In the genomic region with DNA sequence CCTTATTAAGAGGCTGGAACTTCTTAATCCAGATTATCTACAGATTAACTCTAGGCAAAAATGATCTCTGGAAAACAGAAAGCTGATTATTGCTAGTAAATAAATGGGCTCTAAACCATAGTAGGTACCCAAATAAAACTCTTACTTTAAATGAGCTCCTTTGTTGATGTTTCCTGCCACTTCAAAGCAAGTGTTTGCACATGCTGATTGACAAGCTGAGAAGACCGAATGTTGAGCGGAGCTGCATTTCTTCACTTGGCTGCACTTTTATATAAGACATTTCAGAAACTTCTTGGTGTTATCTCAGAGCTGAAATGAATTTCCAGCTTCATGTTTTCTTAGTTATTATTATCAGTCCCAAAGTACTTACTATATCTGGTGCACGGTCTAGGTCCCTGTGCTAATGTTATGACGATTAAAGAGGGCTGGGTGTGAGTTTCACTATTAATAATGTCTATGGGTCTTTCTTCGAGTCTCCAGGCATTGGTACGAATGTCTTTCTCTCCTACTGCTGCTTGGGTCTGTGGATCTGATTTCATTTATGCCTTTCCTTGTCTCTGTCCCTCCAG, we compare ENCODE assay signal across 12 cellular contexts. TPM values are rescaled to one million over a fixed set of nuclear protein-coding genes. Genes with fewer than 3 reads are reported as not detected.
DNase-seq lines count a peak whose midpoint lies in the region; ATAC-seq, FAIRE-seq and TF ChIP-seq lines count a peak whose summit lies in the region.
"Had no signal": no experiment of that assay in that cellular context is flagged by ENCODE, and none has a peak within 500 bp of the region (broad histone marks: within the 10 kb centered on the region; RNA-seq: fewer than 3 reads in every experiment).

No MANE protein-coding gene starts in this region.

- H3K27ac ChIP-seq in CD4-positive, CD25-positive, alpha-beta regulatory T cell (ENCODE audit: insufficient read depth, low read length, poor library complexity, severe bottlenecking) = no peak overlapping the region
- H3K27ac ChIP-seq in kidney (ENCODE audit: low read depth in 2 of 2, low read length in 2 of 2) = no peak overlapping the region

- H3K9me3 ChIP-seq in CD4-positive, CD25-positive, alpha-beta regulatory T cell (ENCODE audit: control insufficient read depth in 2 of 2, low read length in 2 of 2) = no peaks in the 10 kb centered on the region
- no peaks in the 10 kb centered on the region for H3K9me3 ChIP-seq in kidney (ENCODE audit: control insufficient read depth in 1 of 2, low read length in 2 of 2)

- no peak overlapping the region for H3K27ac Mint-ChIP-seq in CD4-positive, CD25-positive, alpha-beta regulatory T cell

- no peak overlapping the region for H3K9ac ChIP-seq in kidney (ENCODE audit: low read length in 2 of 2)

- peaks cover 7% of the 10 kb centered on the region for H3K27me3 ChIP-seq in CD4-positive, CD25-positive, alpha-beta regulatory T cell (ENCODE audit: control insufficient read depth, insufficient read depth, low read length)

- H3K9me3 Mint-ChIP-seq in CD4-positive, CD25-positive, alpha-beta regulatory T cell = peaks cover 0 to 4% (median 0%) of the 10 kb centered on the region in 7 donors
- H3K9me3 Mint-ChIP-seq: naive B cell had no signal

- TF ChIP-seq CTCF in kidney (IDR thresholded peaks at IDR 0.05; ENCODE audit: borderline replicate concordance, extremely low read depth, insufficient read depth) = no peak

- H3K36me3 ChIP-seq in CD4-positive, CD25-positive, alpha-beta regulatory T cell (ENCODE audit: control insufficient read depth, insufficient read depth, low read length) = no peaks in the 10 kb centered on the region
- no peaks in the 10 kb centered on the region for H3K36me3 ChIP-seq in kidney (ENCODE audit: control insufficient read depth in 1 of 2, insufficient read depth in 2 of 2, low read length in 2 of 2)

- no peaks in the 10 kb centered on the region for H3K27me3 Mint-ChIP-seq in CD4-positive, CD25-positive, alpha-beta regulatory T cell

- no peak for FAIRE-seq in kidney (lab: Jason Lieb, UNC)

- peak overlapping the region; percentile 6 for H3K4me3 ChIP-seq in CD4-positive, CD25-positive, alpha-beta regulatory T cell (ENCODE audit: low read depth, low read length)
- no peak overlapping the region for H3K4me3 ChIP-seq in kidney (ENCODE audit: low read length in 2 of 2)

- no peaks in the 10 kb centered on the region for H3K36me3 Mint-ChIP-seq in CD4-positive, CD25-positive, alpha-beta regulatory T cell
- H3K36me3 Mint-ChIP-seq: naive B cell had no signal

- intact Hi-C loops in kidney (cut with DNase I) = no loop called here

- no peak for ATAC-seq in CD4-positive, CD25-positive, alpha-beta regulatory T cell (ENCODE audit: low read depth in 2 of 2)
- ATAC-seq in GM18907 (IDR thresholded peaks at IDR 0.05; ENCODE audit: unreplicated experiment) (peak; percentile 37), GM21825 (IDR thresholded peaks at IDR 0.05; ENCODE audit: unreplicated experiment) (peak; percentile 29), HG03460 (IDR thresholded peaks at IDR 0.05; ENCODE audit: unreplicated experiment) (peak; percentile 24), HG03280 (IDR thresholded peaks at IDR 0.05; ENCODE audit: unreplicated experiment) (no peak)

- H3K4me1 ChIP-seq in CD4-positive, CD25-positive, alpha-beta regulatory T cell (ENCODE audit: control insufficient read depth, insufficient read depth, low read length, poor library complexity, severe bottlenecking) = no peaks in the 10 kb centered on the region
- no peaks in the 10 kb centered on the region for H3K4me1 ChIP-seq in kidney (ENCODE audit: control insufficient read depth in 1 of 2, insufficient read depth in 1 of 2, low read depth in 1 of 2, low read length in 2 of 2)

- peak in 1 of 3 donors; percentile 12 for DNase-seq in CD4-positive, CD25-positive, alpha-beta regulatory T cell
- DNase-seq in hepatic stellate cell (ENCODE audit: low spot score) (no peak), kidney (no peak), NCI-H2196 treated with DMSO at 0.1 percent for 48 hours (lab: John Stamatoyannopoulos, UW; ENCODE audit: unreplicated experiment) (no peak)
- DNase-seq: activated CD4-positive, alpha-beta T cell treated with anti-CD3 and anti-CD28 coated beads, Interleukin-2, amount 50 U/mL, for 1 hour; naive B cell; NCI-H526; stimulated activated naive CD4-positive, alpha-beta T cell had no signal

- H3K4me3 Mint-ChIP-seq in CD4-positive, CD25-positive, alpha-beta regulatory T cell = no peak overlapping the region
- H3K4me3 Mint-ChIP-seq: naive B cell had no signal

- H3K4me1 Mint-ChIP-seq in CD4-positive, CD25-positive, alpha-beta regulatory T cell = peaks cover 0 to 5% (median 4%) of the 10 kb centered on the region in 4 donors
- H3K4me1 Mint-ChIP-seq: naive B cell had no signal

RNA-seq across cellular contexts. Expression of gene CTXN3, which starts 58.6 kb away (rescaled TPM):
- not detected for total RNA-seq in CD4-positive, CD25-positive, alpha-beta regulatory T cell
- polyA plus RNA-seq in CD4-positive, CD25-positive, alpha-beta regulatory T cell = not detected
- total RNA-seq in kidney = 0.35 TPM
- polyA plus RNA-seq in kidney (ENCODE audit: insufficient read depth, low read depth, low replicate concordance) = 79.2 TPM

Comparison
In these comparisons a context has a peak if more than half of its experiments do, and no peak if none do; other contexts are left out.
1. ATAC-seq: peak in GM18907 (single experiment), GM21825 (single experiment) and HG03460 (single experiment); none in CD4-positive, CD25-positive, alpha-beta regulatory T cell (0 of 2) and HG03280 (single experiment).